9 cellular contexts compared by ENCODE assay signal in the genomic region with DNA sequence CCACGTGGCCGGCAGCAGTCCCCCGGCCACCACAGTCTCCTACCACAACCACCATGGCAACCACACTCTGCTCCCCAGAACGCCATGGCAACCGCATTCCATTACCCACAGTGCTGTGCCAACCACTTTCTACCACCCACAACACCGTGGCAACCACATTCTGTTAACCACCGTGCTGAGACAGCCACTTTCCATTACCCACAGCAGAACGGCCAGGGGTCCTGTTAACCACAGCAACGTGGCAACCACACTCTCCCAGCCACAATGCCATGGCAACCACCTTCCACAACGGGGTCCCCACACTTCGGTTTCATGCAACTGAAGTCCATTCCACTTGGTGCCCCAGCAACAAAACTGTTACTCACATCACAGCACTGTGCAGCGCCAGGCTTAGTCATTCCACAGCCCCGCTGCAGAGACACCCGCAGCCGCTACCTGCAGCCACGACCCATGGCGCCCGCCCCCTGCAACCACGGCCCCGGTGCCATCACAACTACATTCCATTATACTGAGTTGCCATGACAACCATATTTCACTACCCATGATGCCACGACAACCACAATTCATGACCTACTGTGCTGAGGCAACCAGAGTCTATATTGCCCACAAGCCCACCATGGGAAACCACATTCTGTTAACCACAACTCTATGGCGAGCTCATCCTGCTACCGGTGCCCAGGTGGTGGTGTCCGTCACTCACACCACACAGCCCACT. TPM values are rescaled to one million over a fixed set of nuclear protein-coding genes. Genes with fewer than 3 reads are reported as not detected.
DNase-seq lines count a peak whose midpoint lies in the region; TF ChIP-seq lines count a peak whose summit lies in the region.
"Had no signal": no experiment of that assay in that cellular context is flagged by ENCODE, and none has a peak within 500 bp of the region (broad histone marks: within the 10 kb centered on the region; RNA-seq: fewer than 3 reads in every experiment).

No MANE protein-coding gene starts in this region.

- TF ChIP-seq CTCF in prostate gland (IDR thresholded peaks at IDR 0.05) (no peak), Peyer's patch (IDR thresholded peaks at IDR 0.05) (no peak)

- DNase-seq in A172 (ENCODE audit: low spot score) (peak; percentile 86), H4 (ENCODE audit: low spot score) (peak; percentile 95), T-helper 22 cell (ENCODE audit: low read depth) (peak; percentile 34), astrocyte of the hippocampus (ENCODE audit: low read depth, low spot score) (peak; percentile 97), putamen (ENCODE audit: low spot score) (peak; percentile 60), prostate gland (ENCODE audit: low spot score) (no peak), Peyer's patch (no peak), HEK293T (ENCODE audit: extremely low spot score) (no peak)

- POLR2A ChIA-PET in HEK293T (lab: Yijun Ruan, JAX) = no interaction called here

- no peak overlapping the region for H3K27ac ChIP-seq in prostate gland
- no peak overlapping the region for H3K27ac ChIP-seq in Peyer's patch
- H3K27ac ChIP-seq: cardiac muscle cell had no signal

- H3K9me3 ChIP-seq in prostate gland (no peaks in the 10 kb centered on the region), Peyer's patch (no peaks in the 10 kb centered on the region)

- intact Hi-C loops in prostate gland (cut with DNase I) = no loop called here

- no peak for TF ChIP-seq POLR2A in prostate gland (IDR thresholded peaks at IDR 0.05)
- no peak for TF ChIP-seq POLR2A in Peyer's patch (IDR thresholded peaks at IDR 0.05)

- WGBS in prostate gland = 50% methylated on average over 24 of the region's 24 CpGs

- H3K4me3 ChIP-seq in prostate gland (no peak overlapping the region), Peyer's patch (no peak overlapping the region)
- H3K4me3 ChIP-seq: cardiac muscle cell had no signal

- H3K27me3 ChIP-seq in prostate gland (replicated peaks; ENCODE audit: insufficient read depth) (peaks cover 6% of the 10 kb centered on the region), Peyer's patch (peaks cover 0 to 11% of the 10 kb centered on the region in 2 donors)

- H3K36me3 ChIP-seq in prostate gland = no peaks in the 10 kb centered on the region
- H3K36me3 ChIP-seq in Peyer's patch = no peaks in the 10 kb centered on the region
- H3K36me3 ChIP-seq: cardiac muscle cell had no signal

- CTCF ChIA-PET in HEK293T (lab: Yijun Ruan, JAX) = no interaction called here

- H3K4me1 ChIP-seq in prostate gland (replicated peaks) (no peaks in the 10 kb centered on the region), Peyer's patch (peaks cover 0 to 28% (median 0%) of the 10 kb centered on the region in 4 donors)

TF ChIP-seq in HEK293T, 16 proteins besides CTCF, POLR2A, EP300 and RAD21:
- TF ChIP-seq HDGF (IDR thresholded peaks at IDR 0.05; ENCODE audit: borderline replicate concordance) (no peak), ARNT (IDR thresholded peaks at IDR 0.05) (no peak), FOXM1 (IDR thresholded peaks at IDR 0.05; ENCODE audit: borderline replicate concordance) (no peak), CTBP1 (IDR thresholded peaks at IDR 0.05; ENCODE audit: borderline replicate concordance) (no peak), ELF4 (IDR thresholded peaks at IDR 0.05) (no peak), BHLHE40 (IDR thresholded peaks at IDR 0.05; ENCODE audit: borderline replicate concordance) (no peak), SP1 (IDR thresholded peaks at IDR 0.05) (no peak), SUZ12 (IDR thresholded peaks at IDR 0.05) (no peak), NFRKB (IDR thresholded peaks at IDR 0.05) (no peak)

RNA-seq across cellular contexts. Expression of gene DPF1, which starts 10.0 kb away (rescaled TPM):
- 6.4 and 19.2 TPM in 2 replicates for total RNA-seq in A172 (2014; rRNA removed; shearing (Covaris generic))
- 5.1 and 7.2 TPM in 2 replicates for total RNA-seq in H4 (2014; rRNA removed; shearing (Covaris generic))
- total RNA-seq in prostate gland (1 to 10 TPM in 1 of 2 donors, not detected in 1; 1.8 TPM), Peyer's patch (not detected)

RNA-seq across cellular contexts. Expression of gene PPP1R14A, which starts 42.1 kb away (rescaled TPM):
- not detected in 2 replicates for total RNA-seq in A172 (2014; rRNA removed; shearing (Covaris generic))
- total RNA-seq in H4 (2014; rRNA removed; shearing (Covaris generic)) = not detected in 2 replicates
- total RNA-seq in prostate gland (100 to 1,000 TPM in 1 of 2 donors, 10 to 100 TPM in 1; 44.1 to 151 TPM), Peyer's patch (10 to 100 TPM in 2 of 4 donors, 1 to 10 TPM in 2; 8.2 to 28.1 (median 17.7) TPM)

RNA-seq across cellular contexts. Expression of gene SPINT2, which starts 50.3 kb away (rescaled TPM):
- 0.41 and 0.60 TPM in 2 replicates for total RNA-seq in A172 (2014; rRNA removed; shearing (Covaris generic))
- total RNA-seq in H4 (2014; rRNA removed; shearing (Covaris generic)) = 1.1 TPM in 1 of 2 replicates, not detected in the other
- total RNA-seq in prostate gland (100 to 1,000 TPM; 349 to 932 TPM), Peyer's patch (1,000 to 10,000 TPM in 2 of 4 donors, 100 to 1,000 TPM in 2; 158 to 1,321 (median 873) TPM)

Comparison
In these comparisons a context has a peak if more than half of its experiments do, and no peak if none do; other contexts are left out.
1. DNase-seq: peak in A172 (single experiment), H4 (single experiment), T-helper 22 cell (single experiment), astrocyte of the hippocampus (single experiment) and putamen (single experiment); none in prostate gland (single experiment), Peyer's patch (0 of 3) and HEK293T (single experiment).
2. RNA of gene SPINT2, which starts 50.3 kb away (total RNA-seq): 158 to 1,321 TPM in Peyer's patch and 349 to 932 TPM in prostate gland; 1.1 TPM in H4 and 0.41 to 0.60 TPM in A172; every median in the first group is over 10 times any median in the second.